Comparison of ENCODE assay signal across 1 cellular context in the genomic region with DNA sequence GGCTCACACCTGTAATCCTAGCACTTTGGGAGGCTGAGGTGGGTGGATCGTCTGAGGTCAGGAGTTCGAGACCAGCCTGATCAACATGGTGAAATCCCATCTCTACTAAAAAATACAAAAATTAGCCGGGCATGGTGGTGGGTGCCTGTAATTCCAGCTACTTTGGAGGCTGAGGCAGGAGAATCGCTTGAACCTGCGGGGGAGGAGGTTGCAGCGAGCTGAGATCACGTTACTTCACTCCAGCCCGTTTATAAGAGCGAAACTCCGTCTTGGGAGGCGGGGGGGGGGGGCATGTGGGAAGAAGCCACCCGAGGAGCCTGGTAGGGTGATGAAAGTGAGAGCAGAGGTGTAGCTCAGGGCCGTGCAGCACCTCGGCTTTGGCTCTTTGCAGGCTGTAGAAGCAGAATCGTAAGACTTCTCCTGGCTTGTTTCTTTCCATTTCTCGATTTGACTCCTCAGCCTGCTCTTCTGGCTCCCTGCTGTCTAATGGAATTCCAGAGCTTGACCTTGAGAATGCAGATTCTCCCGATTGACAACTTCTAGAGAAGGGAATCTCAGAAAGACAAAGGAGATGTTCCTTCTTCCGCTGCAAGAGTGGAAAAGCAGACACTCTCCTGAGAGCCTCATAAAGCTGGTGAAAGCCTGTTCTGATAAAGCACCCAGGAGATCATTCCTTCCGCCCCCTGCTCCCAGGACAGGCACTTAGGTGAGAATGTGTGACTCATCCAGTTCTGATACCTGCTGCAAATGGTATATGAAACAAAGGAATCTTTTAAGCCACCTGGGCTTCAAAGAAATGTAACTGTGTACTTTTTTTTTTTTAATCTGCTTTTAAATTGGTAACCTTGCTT.
TF ChIP-seq lines count a peak whose summit lies in the region.

No MANE protein-coding gene starts in this region.

TF ChIP-seq in SK-N-SH treated with all-trans-retinoic acid at 6 μM for 48 hours, 23 proteins besides CTCF, POLR2A, EP300 and RAD21 (continued from another document):
- no peak for TF ChIP-seq OSR1 (CRISPR knock-in tag; IDR thresholded peaks at IDR 0.05)
- TF ChIP-seq ISL1 (CRISPR knock-in tag; IDR thresholded peaks at IDR 0.05): no peak
- TF ChIP-seq CSRNP3 (CRISPR knock-in tag; IDR thresholded peaks at IDR 0.05): no peak
- TF ChIP-seq CREB5 (CRISPR knock-in tag; IDR thresholded peaks at IDR 0.05; ENCODE audit: low read depth): no peak
- no peak for TF ChIP-seq ESRRG (CRISPR knock-in tag; IDR thresholded peaks at IDR 0.05)
- TF ChIP-seq PPARA (CRISPR knock-in tag; IDR thresholded peaks at IDR 0.05; ENCODE audit: borderline replicate concordance): no peak
